Comparison of ENCODE assay signal across 25 cellular contexts in the genomic region with DNA sequence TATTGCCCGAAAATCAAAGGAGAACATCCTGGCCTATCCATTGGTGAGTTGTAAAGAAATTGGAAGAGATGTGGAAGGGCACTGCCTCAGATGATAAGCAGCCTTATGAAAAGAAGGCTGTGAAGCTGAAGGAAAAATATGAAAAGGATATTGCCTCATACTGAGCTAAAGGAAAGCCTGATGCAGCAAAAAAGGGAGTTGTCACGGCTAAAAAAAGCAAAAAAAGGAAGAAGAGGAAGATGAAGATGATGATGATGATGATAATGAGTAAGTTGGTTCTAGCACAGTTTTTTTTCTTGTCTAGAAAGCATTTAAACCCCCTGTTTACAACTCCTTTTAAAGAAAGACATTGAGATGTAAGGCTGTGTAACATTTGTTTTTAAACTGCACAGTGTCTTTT. TPM values are rescaled to one million over a fixed set of nuclear protein-coding genes. Genes with fewer than 3 reads are reported as not detected.
DNase-seq lines count a peak whose midpoint lies in the region; ATAC-seq and TF ChIP-seq lines count a peak whose summit lies in the region.
"Had no signal": no experiment of that assay in that cellular context is flagged by ENCODE, and none has a peak within 500 bp of the region (broad histone marks: within the 10 kb centered on the region; RNA-seq: fewer than 3 reads in every experiment).

No MANE protein-coding gene starts in this region.

- H3K9me3 ChIP-seq in T-helper 17 cell (ENCODE audit: control insufficient read depth, low read length, poor library complexity, severe bottlenecking) (no peaks in the 10 kb centered on the region), neutrophil (no peaks in the 10 kb centered on the region), breast epithelium (no peaks in the 10 kb centered on the region)

- peak overlapping the region; percentile 80 for H3K27ac Mint-ChIP-seq in T-helper 17 cell
- H3K27ac Mint-ChIP-seq: CD4-positive, CD25-positive, alpha-beta regulatory T cell; H9 had no signal

- peak; percentile 42 for DNase-seq in SKM-1 treated with dmso at 0.1 percent for 144 hours (lab: John Stamatoyannopoulos, UW; ENCODE audit: unreplicated experiment)
- no peak for DNase-seq in SKM-1 (lab: John Stamatoyannopoulos, UW; ENCODE audit: unreplicated experiment)
- peak; percentile 44 for DNase-seq in MV-4-11 (lab: John Stamatoyannopoulos, UW)
- no peak for DNase-seq in T-helper 17 cell
- no peak for DNase-seq in breast epithelium (ENCODE audit: low spot score in 2 of 2)
- no peak for DNase-seq in DMS153 (lab: John Stamatoyannopoulos, UW)
- DNase-seq in stimulated activated CD4-positive, alpha-beta T cell treated with anti-CD3 and anti-CD28 coated beads, Interleukin-4, amount 100 ng/mL, for 24 hours, result no peak
- DNase-seq: 8988T; CD4-positive, CD25-positive, alpha-beta regulatory T cell; DMS 273 treated with DMSO at 0.1 percent for 48 hours; DND-41; GM23248; H9; Karpas-422; NCI-H1092 treated with DMSO at 0.1 percent for 48 hours; NCI-H146; NCI-H2029 treated with DMSO at 0.1 percent for 48 hours; NCI-H226; NCI-H510A treated with DMSO at 0.1 percent for 48 hours; NCI-H748 treated with DMSO at 0.1 percent for 48 hours; NK-92 treated with Interleukin-12 subunit alpha and Interleukin-12 subunit beta, amount 100 ng/mL, for 24 hours; PC-3; Right ventricle myocardium superior had no signal

- H3K27ac ChIP-seq in neutrophil (peak overlapping the region; percentile 48), breast epithelium (no peak overlapping the region)
- H3K27ac ChIP-seq: GM23248, SK-N-MC had no signal

- peaks cover 4% of the 10 kb centered on the region for H3K4me1 Mint-ChIP-seq in T-helper 17 cell

- no peaks in the 10 kb centered on the region for H3K27me3 ChIP-seq in neutrophil
- H3K27me3 ChIP-seq in breast epithelium, result no peaks in the 10 kb centered on the region

- TF ChIP-seq CTCF in neutrophil (IDR thresholded peaks at IDR 0.05) (no peak), breast epithelium (IDR thresholded peaks at IDR 0.05) (no peak)

- no peaks in the 10 kb centered on the region for H3K36me3 ChIP-seq in neutrophil
- H3K36me3 ChIP-seq in breast epithelium, result no peaks in the 10 kb centered on the region

- ATAC-seq in T-helper 17 cell, result no peak
- ATAC-seq: PC-3 had no signal

- peaks cover 5% of the 10 kb centered on the region for H3K36me3 Mint-ChIP-seq in T-helper 17 cell (ENCODE audit: low read depth)
- H3K36me3 Mint-ChIP-seq: CD4-positive, CD25-positive, alpha-beta regulatory T cell had no signal

- TF ChIP-seq POLR2A in breast epithelium (IDR thresholded peaks at IDR 0.05), result no peak

- H3K4me3 Mint-ChIP-seq in T-helper 17 cell, result no peak overlapping the region
- H3K4me3 Mint-ChIP-seq: CD4-positive, CD25-positive, alpha-beta regulatory T cell; H9 had no signal

- intact Hi-C loops in breast epithelium (cut with DNase I; ENCODE audit: low total_unique reads), result no loop called here

- H3K4me1 ChIP-seq in neutrophil (ENCODE audit: control insufficient read depth in 1 of 2, insufficient read depth in 1 of 2, low read depth in 1 of 2, low read length in 1 of 2) (peaks cover 18 to 24% of the 10 kb centered on the region in 2 experiments), breast epithelium (no peaks in the 10 kb centered on the region)

- H3K4me3 ChIP-seq in neutrophil (ENCODE audit: low read depth in 1 of 2, low read length in 1 of 2) (no peak overlapping the region), breast epithelium (no peak overlapping the region)
- H3K4me3 ChIP-seq: GM23248, SK-N-MC had no signal

- H3K27me3 Mint-ChIP-seq in T-helper 17 cell, result peaks cover 25% of the 10 kb centered on the region

RNA-seq across cellular contexts. Expression of gene ZBED3, which starts 59.8 kb away (rescaled TPM):
- 1 to 10 TPM in 1 of 2 donors, under 1 TPM in 1; 0.94 to 2.0 TPM for total RNA-seq in T-helper 17 cell
- 10 to 100 TPM in 1 of 3 donors, 1 to 10 TPM in 2; 4.8 to 46.7 (median 5.9) TPM for total RNA-seq in breast epithelium

Comparison
In these comparisons a context has a peak if more than half of its experiments do, and no peak if none do; other contexts are left out.
1. DNase-seq: peak in SKM-1 treated with dmso at 0.1 percent for 144 hours (single experiment) and MV-4-11 (single experiment); none in SKM-1 (single experiment), T-helper 17 cell (0 of 3), breast epithelium (0 of 2), DMS153 (single experiment) and stimulated activated CD4-positive, alpha-beta T cell treated with anti-CD3 and anti-CD28 coated beads, Interleukin-4, amount 100 ng/mL, for 24 hours (single experiment).